In genomic region chr7:64902461-64902805, GRCh38 we compare ENCODE assay signal across 8 cellular contexts. TPM values are rescaled to one million over a fixed set of nuclear protein-coding genes. Genes with fewer than 3 reads are reported as not detected.
A peak's percentile ranks its signal among the peaks of the same experiment; 100 is the strongest.
DNase-seq lines count a peak whose midpoint lies in the region; FAIRE-seq and TF ChIP-seq lines count a peak whose summit lies in the region.
"Not testable (repeated sequence)": the region's sequence is repeated elsewhere in the genome, so short reads cannot be mapped to it uniquely, and the experiment has no call there.

No MANE protein-coding gene starts in this region.

- peak overlapping the region; percentile 53 for H3K4me2 ChIP-seq in endothelial cell of umbilical vein (ENCODE audit: insufficient read depth, low read length)

- not testable (repeated sequence) for TF ChIP-seq CTCF in CD14-positive monocyte (IDR thresholded peaks at IDR 0.05); endothelial cell of umbilical vein (IDR thresholded peaks at IDR 0.05; ENCODE audit: extremely low read depth in 1 of 2, insufficient read depth in 1 of 2, low read depth in 1 of 2, low read length in 2 of 2); neutrophil (IDR thresholded peaks at IDR 0.05); suprapubic skin (IDR thresholded peaks at IDR 0.05)

- H3K4me3 ChIP-seq in endothelial cell of umbilical vein (replicated peaks in 1 of 3; ENCODE audit: insufficient read depth in 1 of 3, low read depth in 1 of 3, low read length in 3 of 3), result not testable (repeated sequence)
- H3K4me3 ChIP-seq in neutrophil (ENCODE audit: low read depth in 1 of 2, low read length in 1 of 2) (peak overlapping the region; percentile 68 to 83), suprapubic skin (peak overlapping the region; percentile 85)

- H3K27me3 Mint-ChIP-seq in CD14-positive monocyte (ENCODE audit: low read depth in 3 of 3); IgD-negative memory B cell; T-helper 1 cell treated with Interleukin-12 subunit alpha and Interleukin-12 subunit beta and Interleukin-4 antibody, amounts not matched to agents 30 μg/mL and 1 μg/mL, for 36 hours (ENCODE audit: low read depth); activated naive CD8-positive, alpha-beta T cell: not testable (repeated sequence)

- not testable (repeated sequence) for DNase-seq in CD14-positive monocyte (ENCODE audit: low spot score); endothelial cell of umbilical vein (ENCODE audit: low read depth, low spot score); suprapubic skin (ENCODE audit: low spot score in 2 of 2)
- DNase-seq in left kidney (ENCODE audit: low read depth, low spot score), result peak; percentile 12

- H3K4me1 Mint-ChIP-seq in CD14-positive monocyte, result peaks cover 32% of the 10 kb centered on the region
- peaks cover 21 to 32% (median 29%) of the 10 kb centered on the region in 3 donors for H3K4me1 Mint-ChIP-seq in IgD-negative memory B cell
- H3K4me1 Mint-ChIP-seq in T-helper 1 cell treated with Interleukin-12 subunit alpha and Interleukin-12 subunit beta and Interleukin-4 antibody, amounts not matched to agents 30 μg/mL and 1 μg/mL, for 36 hours (ENCODE audit: low read depth), result peaks cover 31% of the 10 kb centered on the region
- H3K4me1 Mint-ChIP-seq in activated naive CD8-positive, alpha-beta T cell (ENCODE audit: low read depth), result peaks cover 34% of the 10 kb centered on the region

- POLR2A ChIA-PET in endothelial cell of umbilical vein (lab: Charles Lee), result interaction anchor here (0.6 kb wide), 1 partner anchor 10 kb away, joined by 6 read pairs; no protein-coding TSS in a partner anchor

- TF ChIP-seq POLR2A in endothelial cell of umbilical vein (IDR thresholded peaks at IDR 0.05; ENCODE audit: low read depth, low read length); suprapubic skin (IDR thresholded peaks at IDR 0.05): not testable (repeated sequence)

- H3K27ac Mint-ChIP-seq in CD14-positive monocyte, result peak overlapping the region in 1 of 7 donors; percentile 83
- H3K27ac Mint-ChIP-seq in IgD-negative memory B cell, result peak overlapping the region in 2 of 3 donors; percentile 81 to 96
- H3K27ac Mint-ChIP-seq in T-helper 1 cell treated with Interleukin-12 subunit alpha and Interleukin-12 subunit beta and Interleukin-4 antibody, amounts not matched to agents 30 μg/mL and 1 μg/mL, for 36 hours, result not testable (repeated sequence)
- H3K27ac Mint-ChIP-seq in activated naive CD8-positive, alpha-beta T cell, result peak overlapping the region; percentile 54

- FAIRE-seq in endothelial cell of umbilical vein (lab: Jason Lieb, UNC), result not testable (repeated sequence)

- not testable (repeated sequence) for BruUV-seq in endothelial cell of umbilical vein (replicated peaks; lab: Mats Ljungman, UMichigan)

- not testable (repeated sequence) for H3K27me3 ChIP-seq in endothelial cell of umbilical vein (ENCODE audit: control insufficient read depth in 2 of 2, insufficient read depth in 2 of 2, low read length in 2 of 2); neutrophil; suprapubic skin

- H3K79me2 ChIP-seq in endothelial cell of umbilical vein (ENCODE audit: control insufficient read depth, insufficient read depth, low read length), result not testable (repeated sequence)

- dilution Hi-C loops in endothelial cell of umbilical vein (cut with MboI; ENCODE audit: extremely low pct_ligation_motif_present, low sequenced_read_pairs), result not testable (repeated sequence)

- TF ChIP-seq EP300 in suprapubic skin (IDR thresholded peaks at IDR 0.05), result not testable (repeated sequence)

- H3K4me3 Mint-ChIP-seq in CD14-positive monocyte (peak overlapping the region; percentile 97 to 99), IgD-negative memory B cell (peak overlapping the region; percentile 95 to 99 (median 98))
- peak overlapping the region; percentile 91 for H3K4me3 Mint-ChIP-seq in T-helper 1 cell treated with Interleukin-12 subunit alpha and Interleukin-12 subunit beta and Interleukin-4 antibody, amounts not matched to agents 30 μg/mL and 1 μg/mL, for 36 hours
- peak overlapping the region; percentile 97 for H3K4me3 Mint-ChIP-seq in activated naive CD8-positive, alpha-beta T cell

- not testable (repeated sequence) for H3K9me1 ChIP-seq in endothelial cell of umbilical vein (replicated peaks; ENCODE audit: control insufficient read depth, extremely low read depth, insufficient read depth, low read length)

- H4K20me1 ChIP-seq in endothelial cell of umbilical vein (replicated peaks; ENCODE audit: control insufficient read depth, extremely low read depth, insufficient read depth, low read length), result not testable (repeated sequence)

- WGBS in suprapubic skin, result 69% methylated on average over 11 of the region's 11 CpGs

- H2AFZ ChIP-seq in endothelial cell of umbilical vein (ENCODE audit: low read depth, low read length), result peak overlapping the region; percentile 79

- peaks cover 4 to 18% of the 10 kb centered on the region in 2 donors for H3K36me3 Mint-ChIP-seq in CD14-positive monocyte
- H3K36me3 Mint-ChIP-seq in IgD-negative memory B cell; activated naive CD8-positive, alpha-beta T cell: not testable (repeated sequence)
- H3K36me3 Mint-ChIP-seq in T-helper 1 cell treated with Interleukin-12 subunit alpha and Interleukin-12 subunit beta and Interleukin-4 antibody, amounts not matched to agents 30 μg/mL and 1 μg/mL, for 36 hours (ENCODE audit: low read depth), result peaks cover 18% of the 10 kb centered on the region

- H3K36me3 ChIP-seq in endothelial cell of umbilical vein (ENCODE audit: control insufficient read depth in 2 of 2, extremely low read depth in 1 of 2, insufficient read depth in 2 of 2, low read length in 2 of 2); neutrophil; suprapubic skin: not testable (repeated sequence)

- H3K4me1 ChIP-seq in endothelial cell of umbilical vein (ENCODE audit: control insufficient read depth, extremely low read depth, insufficient read depth, low read length), result not testable (repeated sequence)
- H3K4me1 ChIP-seq in neutrophil (ENCODE audit: control insufficient read depth in 1 of 2, insufficient read depth in 1 of 2, low read depth in 1 of 2, low read length in 1 of 2) (peaks cover 13 to 33% of the 10 kb centered on the region in 2 experiments), suprapubic skin (peaks cover 39% of the 10 kb centered on the region)

- H3K9me3 ChIP-seq in endothelial cell of umbilical vein (replicated peaks; ENCODE audit: control insufficient read depth, insufficient read depth, low read length); neutrophil; suprapubic skin: not testable (repeated sequence)

- H3K9ac ChIP-seq in endothelial cell of umbilical vein (replicated peaks; ENCODE audit: extremely low read depth, insufficient read depth, low read length), result not testable (repeated sequence)

- peaks cover 2 to 38% (median 11%) of the 10 kb centered on the region in 7 donors for H3K9me3 Mint-ChIP-seq in CD14-positive monocyte
- not testable (repeated sequence) for H3K9me3 Mint-ChIP-seq in IgD-negative memory B cell; activated naive CD8-positive, alpha-beta T cell (ENCODE audit: low read depth)
- H3K9me3 Mint-ChIP-seq in T-helper 1 cell treated with Interleukin-12 subunit alpha and Interleukin-12 subunit beta and Interleukin-4 antibody, amounts not matched to agents 30 μg/mL and 1 μg/mL, for 36 hours, result peaks cover 10% of the 10 kb centered on the region

- intact Hi-C loops in CD14-positive monocyte (cut with micrococcal nuclease) (loop anchor here in 1 of 2 donors (10.0 kb wide), 4 partner anchors 102 to 588 kb away; partner anchors contain the start of genes ERV3-1, ZNF680, ZNF736 and ZNF92), endothelial cell of umbilical vein (cut with micrococcal nuclease) (loop anchor here (2.0 to 10.0 kb wide), 3 partner anchors 102 to 136 kb away; partner anchors contain the start of genes ERV3-1 and ZNF138)

- CTCF ChIA-PET in endothelial cell of umbilical vein (lab: Charles Lee), result not testable (repeated sequence)

- not testable (repeated sequence) for H3K27ac ChIP-seq in endothelial cell of umbilical vein (ENCODE audit: insufficient read depth, low read depth, low read length); neutrophil; suprapubic skin

RNA-seq across cellular contexts. Expression of gene ZNF273, which starts 0.6 kb away (rescaled TPM):
- polyA plus RNA-seq in CD14-positive monocyte, result 1 to 10 TPM in 1 of 2 donors, under 1 TPM in 1; 0.62 to 1.7 TPM
- 7.8 TPM for polyA plus RNA-seq in IgD-negative memory B cell
- total RNA-seq in endothelial cell of umbilical vein, result 4.0 and 4.1 TPM in 2 replicates
- 1.4 TPM in 2 replicates for polyA plus RNA-seq in endothelial cell of umbilical vein
- 1.6 and 1.9 TPM in 2 replicates for polyA plus RNA-seq in endothelial cell of umbilical vein (2011; cell fraction: cytosol; rRNA removed)
- polyA plus RNA-seq in endothelial cell of umbilical vein (2011; cell fraction: nucleus; rRNA removed), result 2.4 and 3.3 TPM in 2 replicates
- 1.6 and 1.8 TPM in 2 replicates for polyA plus RNA-seq in endothelial cell of umbilical vein (2012)
- polyA minus RNA-seq in endothelial cell of umbilical vein, result 0.75 and 1.3 TPM in 2 replicates
- polyA minus RNA-seq in endothelial cell of umbilical vein (2011; cell fraction: cytosol; rRNA and poly(A)+ RNA removed), result 3.9 TPM
- polyA minus RNA-seq in endothelial cell of umbilical vein (2011; cell fraction: nucleus; rRNA and poly(A)+ RNA removed), result 3.2 and 5.2 TPM in 2 replicates
- total RNA-seq in suprapubic skin, result 100 to 1,000 TPM; 123 to 247 (median 164) TPM
